ENCODE assay signal across 16 cellular contexts in genomic region chr6:6825153-6825847, GRCh38.
DNase-seq lines count a peak whose midpoint lies in the region; ATAC-seq, FAIRE-seq and TF ChIP-seq lines count a peak whose summit lies in the region.
"Had no signal": no experiment of that assay in that cellular context is flagged by ENCODE, and none has a peak within 500 bp of the region (broad histone marks: within the 10 kb centered on the region; RNA-seq: fewer than 3 reads in every experiment).

No MANE protein-coding gene starts in this region.

- no peaks in the 10 kb centered on the region for H4K20me1 ChIP-seq in K562 (replicated peaks; ENCODE audit: control insufficient read depth, insufficient read depth, low read length)

- no peaks in the 10 kb centered on the region for H3K27me3 Mint-ChIP-seq in Calu3 (ENCODE audit: unreplicated experiment)
- peaks cover 28% of the 10 kb centered on the region for H3K27me3 Mint-ChIP-seq in activated CD4-positive, alpha-beta memory T cell treated with anti-CD3 and anti-CD28 coated beads, Interleukin-2, amount 10 ng/mL, durations not matched to agents 7 days and 5 days

- no peak overlapping the region for H4K5ac ChIP-seq in mesendoderm (ENCODE audit: low read length)

- no peaks in the 10 kb centered on the region for H3K9me1 ChIP-seq in K562 (ENCODE audit: control insufficient read depth, insufficient read depth, low read length)

- CTCF ChIA-PET in Calu3 (lab: Charles Lee), result interaction anchor here (0.8 to 1.1 kb wide), 2 partner anchors 14 to 16 kb away, joined by 3 to 6 read pairs; no protein-coding TSS in a partner anchor
- CTCF ChIA-PET in K562 (lab: Yijun Ruan, JAX; ENCODE audit: low intra/inter-chr PET ratio), result no interaction called here
- CTCF ChIA-PET in activated CD4-positive, alpha-beta memory T cell treated with anti-CD3 and anti-CD28 coated beads, Interleukin-2, amount 10 ng/mL, durations not matched to agents 7 days and 5 days (lab: Charles Lee), result interaction anchor here (1.2 kb wide), 1 partner anchor 129 kb away, joined by 3 read pairs; no protein-coding TSS in a partner anchor

- H3K4me1 ChIP-seq in K562 (replicated peaks in 1 of 2; ENCODE audit: control insufficient read depth in 2 of 2, insufficient read depth in 2 of 2, low read length in 2 of 2), result peaks cover 6 to 13% of the 10 kb centered on the region in 2 experiments; a peak in 3 of 5 replicates
- peaks cover 6% of the 10 kb centered on the region for H3K4me1 ChIP-seq in mesendoderm (ENCODE audit: control insufficient read depth, low read depth, low read length)

- H3K18ac ChIP-seq in mesendoderm (ENCODE audit: low read length), result no peak overlapping the region

- ATAC-seq in K562 (no peak), sciatic nerve (no peak), HG02759 (IDR thresholded peaks at IDR 0.05; ENCODE audit: unreplicated experiment) (no peak)

- no peak overlapping the region for H3K4me3 ChIP-seq in K562
- no peak overlapping the region for H3K4me3 ChIP-seq in mesendoderm (ENCODE audit: low read length)
- H3K4me3 ChIP-seq: lower lobe of right lung, ovary had no signal

- no peak for TF ChIP-seq CTCF in Calu3 (IDR thresholded peaks at IDR 0.05; ENCODE audit: unreplicated experiment)
- no peak for TF ChIP-seq CTCF in K562 (IDR thresholded peaks at IDR 0.05 in 2 of 3, conservative IDR thresholded peaks at IDR 0.05 in 1 of 3; ENCODE audit: insufficient read depth in 2 of 3, low read depth in 1 of 3, low read length in 3 of 3)

- H3K4me2 ChIP-seq in K562 (ENCODE audit: insufficient read depth, low read length) (no peak overlapping the region), mesendoderm (ENCODE audit: low read length) (no peak overlapping the region)

- H3K27ac Mint-ChIP-seq in Calu3 (ENCODE audit: unreplicated experiment), result no peak overlapping the region
- no peak overlapping the region for H3K27ac Mint-ChIP-seq in activated CD4-positive, alpha-beta memory T cell treated with anti-CD3 and anti-CD28 coated beads, Interleukin-2, amount 10 ng/mL, durations not matched to agents 7 days and 5 days

- DNase-seq in Calu3 (peak; percentile 69), NCI-H187 treated with DMSO at 0.1 percent for 48 hours (lab: John Stamatoyannopoulos, UW) (peak; percentile 16), K562 (ENCODE audit: extremely low read depth in 1 of 4, low spot score in 3 of 4) (no peak), mesendoderm (peak; percentile 37), sciatic nerve (ENCODE audit: low spot score) (no peak), ecto neural progenitor cell (ENCODE audit: low spot score) (no peak)
- DNase-seq in activated CD4-positive, alpha-beta memory T cell treated with anti-CD3 and anti-CD28 coated beads, Interleukin-2, amount 10 ng/mL, durations not matched to agents 7 days and 5 days, result no peak
- DNase-seq: activated T-cell treated with anti-CD3 and anti-CD28 coated beads, Interleukin-2, amount 50 U/mL, for 1 hour; AML-193; amniotic stem cell; lower lobe of right lung; ovary; SIG-M5; stimulated activated CD4-positive, alpha-beta T cell treated with anti-CD3 and anti-CD28 coated beads, Interleukin-1b, Interleukin-23, amount 100 ng/mL, for 48 hours; stimulated activated naive CD4-positive, alpha-beta T cell had no signal

- H3K9ac ChIP-seq in K562 (ENCODE audit: insufficient read depth in 1 of 2, low read depth in 2 of 2, low read length in 2 of 2), result no peak overlapping the region
- no peak overlapping the region for H3K9ac ChIP-seq in mesendoderm (ENCODE audit: low read length)

- POLR2A ChIA-PET in K562 (lab: Yijun Ruan, JAX), result interaction anchor here (0.7 to 1.2 kb wide), 4 partner anchors 13 to 26 kb away, joined by 3 to 5 read pairs (median 3); no protein-coding TSS in a partner anchor
- POLR2A ChIA-PET in activated CD4-positive, alpha-beta memory T cell treated with anti-CD3 and anti-CD28 coated beads, Interleukin-2, amount 10 ng/mL, durations not matched to agents 7 days and 5 days (lab: Charles Lee), result interaction anchor here (0.6 kb wide), 1 partner anchor 1168 kb away, joined by 4 read pairs; no protein-coding TSS in a partner anchor

- peak overlapping the region; percentile 52 for H3K4me3 Mint-ChIP-seq in Calu3 (ENCODE audit: low read depth, unreplicated experiment)
- H3K4me3 Mint-ChIP-seq in activated CD4-positive, alpha-beta memory T cell treated with anti-CD3 and anti-CD28 coated beads, Interleukin-2, amount 10 ng/mL, durations not matched to agents 7 days and 5 days, result no peak overlapping the region

- no peak for FAIRE-seq in K562 (lab: Jason Lieb, UNC)

- no peak overlapping the region for H3K56ac ChIP-seq in mesendoderm (ENCODE audit: low read length)

- no peaks in the 10 kb centered on the region for H3K4me1 Mint-ChIP-seq in Calu3 (ENCODE audit: low read depth, unreplicated experiment)
- H3K4me1 Mint-ChIP-seq in activated CD4-positive, alpha-beta memory T cell treated with anti-CD3 and anti-CD28 coated beads, Interleukin-2, amount 10 ng/mL, durations not matched to agents 7 days and 5 days, result peaks cover 30% of the 10 kb centered on the region

- H3K79me2 ChIP-seq in K562 (ENCODE audit: control insufficient read depth, insufficient read depth, low read length) (no peaks in the 10 kb centered on the region), mesendoderm (ENCODE audit: control insufficient read depth, insufficient read depth, low read length) (no peaks in the 10 kb centered on the region)

- in situ Hi-C loops in K562 (cut with MboI), result no loop called here

- peaks cover 22% of the 10 kb centered on the region for H3K36me3 Mint-ChIP-seq in Calu3 (ENCODE audit: insufficient read depth, unreplicated experiment)
- no peaks in the 10 kb centered on the region for H3K36me3 Mint-ChIP-seq in activated CD4-positive, alpha-beta memory T cell treated with anti-CD3 and anti-CD28 coated beads, Interleukin-2, amount 10 ng/mL, durations not matched to agents 7 days and 5 days (ENCODE audit: low read depth)

- H3K23ac ChIP-seq in mesendoderm (ENCODE audit: low read length), result no peak overlapping the region

- no peak overlapping the region for H2BK5ac ChIP-seq in mesendoderm (ENCODE audit: low read length)

- H3K27ac ChIP-seq in K562 (ENCODE audit: extremely low read depth, low read depth, low read length) (no peak overlapping the region), mesendoderm (ENCODE audit: low read depth, low read length) (no peak overlapping the region)
- H3K27ac ChIP-seq: ovary had no signal

- 22% methylated on average over 11 of the region's 11 CpGs for WGBS in K562 (ENCODE audit: insufficient coverage, low coverage, missing lambda C conversion rate)
- no CpG with 5 or more reads among the region's 11 CpGs for WGBS in mesendoderm (ENCODE audit: extremely low coverage, insufficient coverage, low lambda C conversion rate)

- no peaks in the 10 kb centered on the region for H3K79me1 ChIP-seq in mesendoderm (ENCODE audit: low read length)

- intact Hi-C loops in Calu3 (cut with micrococcal nuclease; ENCODE audit: unreplicated experiment) (loop anchor here (10.0 kb wide), 2 partner anchors 140 to 230 kb away; no protein-coding TSS in a partner anchor), K562 (cut with micrococcal nuclease) (no loop called here), sciatic nerve (cut with DNase I) (loop anchor here (1.0 kb wide), 1 partner anchor 42 kb away; no protein-coding TSS in a partner anchor)

- H3K36me3 ChIP-seq in K562 (ENCODE audit: control insufficient read depth, insufficient read depth, low read length), result no peaks in the 10 kb centered on the region
- no peaks in the 10 kb centered on the region for H3K36me3 ChIP-seq in mesendoderm (ENCODE audit: control insufficient read depth, insufficient read depth, low read length)
- H3K36me3 ChIP-seq: lower lobe of right lung, ovary had no signal

- H2AFZ ChIP-seq in K562 (ENCODE audit: low read depth, low read length), result peak overlapping the region; percentile 12; the same call in 1 of the 2 replicates

- no peak for TF ChIP-seq RAD21 in K562 (CRISPR knock-in tag; conservative IDR thresholded peaks at IDR 0.05 in 1 of 2, IDR thresholded peaks at IDR 0.05 in 1 of 2)

- H3K9me3 ChIP-seq in K562 (replicated peaks; ENCODE audit: control insufficient read depth, insufficient read depth, low read depth, low read length), result no peaks in the 10 kb centered on the region
- H3K9me3 ChIP-seq: lower lobe of right lung, ovary had no signal

- TF ChIP-seq POLR2A in K562 (conservative IDR thresholded peaks at IDR 0.05), result no peak

- H4K8ac ChIP-seq in mesendoderm (ENCODE audit: low read depth, low read length), result no peak overlapping the region

- TF ChIP-seq EP300 in K562 (IDR thresholded peaks at IDR 0.05; ENCODE audit: low read length), result no peak

- BruUV-seq in Calu3 (replicated peaks; lab: Mats Ljungman, UMichigan) (TSS peak; percentile 84), K562 (replicated peaks; lab: Mats Ljungman, UMichigan) (no TSS peak)

- H3K4ac ChIP-seq in mesendoderm (ENCODE audit: low read depth, low read length), result no peak overlapping the region

- H2BK120ac ChIP-seq in mesendoderm (ENCODE audit: low read depth, low read length), result no peak overlapping the region

- H2AK5ac ChIP-seq in mesendoderm (ENCODE audit: low read length), result no peak overlapping the region

- H3K9me3 Mint-ChIP-seq in Calu3 (ENCODE audit: low read depth, unreplicated experiment), result no peaks in the 10 kb centered on the region
- H3K9me3 Mint-ChIP-seq in activated CD4-positive, alpha-beta memory T cell treated with anti-CD3 and anti-CD28 coated beads, Interleukin-2, amount 10 ng/mL, durations not matched to agents 7 days and 5 days, result no peaks in the 10 kb centered on the region

- H2BK15ac ChIP-seq in mesendoderm (replicated peaks; ENCODE audit: low read depth), result no peak overlapping the region

- H3K27me3 ChIP-seq in K562 (ENCODE audit: control insufficient read depth in 2 of 2, insufficient read depth in 2 of 2, low read length in 2 of 2) (peaks cover 29 to 45% of the 10 kb centered on the region in 2 experiments), mesendoderm (ENCODE audit: insufficient read depth, low read length, poor library complexity) (no peaks in the 10 kb centered on the region)
- H3K27me3 ChIP-seq: ovary had no signal

TF ChIP-seq in K562, 482 proteins besides CTCF, POLR2A, EP300 and RAD21:
- TF ChIP-seq JUND (IDR thresholded peaks at IDR 0.05; ENCODE audit: borderline replicate concordance, low read depth, low read length) (no peak), JUND (tag; IDR thresholded peaks at IDR 0.05; ENCODE audit: borderline replicate concordance, low read depth, low read length) (no peak), ZNF740 (CRISPR knock-in tag; IDR thresholded peaks at IDR 0.05) (0 out of 2 replicates have a peak, but pooled peaks have one; percentile 23), ZNF740 (tag; IDR thresholded peaks at IDR 0.05) (no peak)

Comparison
In these comparisons a context has a peak if more than half of its experiments do, and no peak if none do; other contexts are left out.
1. DNase-seq: peak in Calu3 (single experiment), NCI-H187 treated with DMSO at 0.1 percent for 48 hours (single experiment) and mesendoderm (single experiment); none in K562 (0 of 4), activated CD4-positive, alpha-beta memory T cell treated with anti-CD3 and anti-CD28 coated beads, Interleukin-2, amount 10 ng/mL, durations not matched to agents 7 days and 5 days (single experiment), sciatic nerve (single experiment) and ecto neural progenitor cell (single experiment).